Comparison of ENCODE assay signal across 9 cellular contexts in genomic region chr17:29155235-29155965, GRCh38. TPM values are rescaled to one million over a fixed set of nuclear protein-coding genes. Genes with fewer than 3 reads are reported as not detected.
DNase-seq lines count a peak whose midpoint lies in the region; ATAC-seq, FAIRE-seq and TF ChIP-seq lines count a peak whose summit lies in the region.
"Had no signal": no experiment of that assay in that cellular context is flagged by ENCODE, and none has a peak within 500 bp of the region (broad histone marks: within the 10 kb centered on the region; RNA-seq: fewer than 3 reads in every experiment).

No MANE protein-coding gene starts in this region.

- no peak overlapping the region for H3K9ac ChIP-seq in GM12878 (ENCODE audit: control insufficient read depth, insufficient read depth, low read length)

- in situ Hi-C loops in GM12878 (cut with MboI): no loop called here

- no peaks in the 10 kb centered on the region for H3K9me3 Mint-ChIP-seq in GM23338
- H3K9me3 Mint-ChIP-seq in T-cell: no peaks in the 10 kb centered on the region
- H3K9me3 Mint-ChIP-seq in stimulated activated naive CD8-positive, alpha-beta T cell treated with anti-CD3 and anti-CD28 coated beads, Interleukin-15, Interleukin-2, amounts not matched to agents 100 ng/mL and 50 ng/mL, for 24 hours: no peaks in the 10 kb centered on the region

- H3K27ac ChIP-seq in GM23338 (ENCODE audit: low read depth) (0 out of 2 replicates have a peak overlapping the region, but pooled peaks have one; percentile 32), GM12878 (ENCODE audit: control insufficient read depth, insufficient read depth) (no peak overlapping the region), right lobe of liver (peak overlapping the region; percentile 88 to 95 (median 94))

- DNase-seq in GM23338 (ENCODE audit: low spot score) (no peak), T-cell (peak in 9 of 34 experiments; percentile 9 to 51 (median 27)), GM12878 (ENCODE audit: low read depth, low spot score) (no peak), right lobe of liver (peak; percentile 86 to 93 (median 91)), NCI-H2081 (lab: John Stamatoyannopoulos, UW) (no peak), NCI-H1092 treated with DMSO at 0.1 percent for 48 hours (lab: John Stamatoyannopoulos, UW) (no peak)

- H2AFZ ChIP-seq in GM23338: no peak overlapping the region
- no peak overlapping the region for H2AFZ ChIP-seq in GM12878 (ENCODE audit: control insufficient read depth, low read depth, low read length)

- CTCF ChIA-PET in T-cell (lab: Charles Lee): interaction anchor here in 1 of 2 donors (0.6 to 1.2 kb wide), 3 partner anchors 22 to 67 kb away, joined by 3 to 11 read pairs (median 7); partner anchors contain the start of gene MYO18A
- CTCF ChIA-PET in GM12878 (lab: Yijun Ruan, JAX): interaction anchor here (0.7 to 3.5 kb wide), 6 partner anchors 13 to 89 kb away, joined by 3 to 13 read pairs (median 3); partner anchors contain the start of gene MYO18A

- no peak for FAIRE-seq in GM12878 (lab: Jason Lieb, UNC)
- FAIRE-seq: islet of Langerhans had no signal

- H3F3A ChIP-seq in GM23338 (replicated peaks; ENCODE audit: low read depth): no peaks in the 10 kb centered on the region

- peaks cover 13% of the 10 kb centered on the region for H3K27me3 Mint-ChIP-seq in GM23338 (ENCODE audit: insufficient read depth, low read depth, poor library complexity)
- no peaks in the 10 kb centered on the region for H3K27me3 Mint-ChIP-seq in T-cell
- no peaks in the 10 kb centered on the region for H3K27me3 Mint-ChIP-seq in stimulated activated naive CD8-positive, alpha-beta T cell treated with anti-CD3 and anti-CD28 coated beads, Interleukin-15, Interleukin-2, amounts not matched to agents 100 ng/mL and 50 ng/mL, for 24 hours

- H3K27me3 ChIP-seq in GM23338 (ENCODE audit: insufficient read depth): no peaks in the 10 kb centered on the region
- H3K27me3 ChIP-seq in GM12878 (replicated peaks in 1 of 2; ENCODE audit: control insufficient read depth in 2 of 2, insufficient read depth in 2 of 2, low read length in 1 of 2): no peaks in the 10 kb centered on the region
- H3K27me3 ChIP-seq in right lobe of liver: no peaks in the 10 kb centered on the region

- H3K4me2 ChIP-seq in GM23338 (no peak overlapping the region), GM12878 (ENCODE audit: control insufficient read depth, insufficient read depth) (no peak overlapping the region)

- H3K36me3 ChIP-seq in GM23338 (ENCODE audit: insufficient read depth) (no peaks in the 10 kb centered on the region), GM12878 (ENCODE audit: control insufficient read depth in 2 of 2, insufficient read depth in 2 of 2, low read length in 1 of 2) (no peaks in the 10 kb centered on the region; a peak in 2 of 4 replicates), right lobe of liver (no peaks in the 10 kb centered on the region)

- TF ChIP-seq RAD21 in GM12878 (IDR thresholded peaks at IDR 0.05; ENCODE audit: insufficient read depth, low read depth, low read length): no peak

- SMC1A ChIA-PET in GM12878 (lab: Charles Lee; ENCODE audit: uncharacterized antibody, unreplicated experiment): interaction anchor here (1.3 kb wide), 1 partner anchor 25 kb away, joined by 3 read pairs; the partner anchor contains the start of gene MYO18A

- RAD21 ChIA-PET in GM12878 (lab: Charles Lee; ENCODE audit: unreplicated experiment): interaction anchor here (0.6 to 1.9 kb wide), 5 partner anchors 21 to 57 kb away, joined by 3 to 5 read pairs (median 4); partner anchors contain the start of gene MYO18A

- no TSS peak for BruUV-seq in GM12878 (replicated peaks; lab: Mats Ljungman, UMichigan)

- TF ChIP-seq CTCF in GM23338 (conservative IDR thresholded peaks at IDR 0.05; ENCODE audit: low read depth in 2 of 2) (no peak), GM12878 (IDR thresholded peaks at IDR 0.05 in 2 of 3, conservative IDR thresholded peaks at IDR 0.05 in 1 of 3; ENCODE audit: control insufficient read depth in 2 of 3, extremely low read depth in 1 of 3, insufficient read depth in 1 of 3, low read depth in 3 of 3, low read length in 3 of 3) (no peak), right lobe of liver (IDR thresholded peaks at IDR 0.05) (no peak)

- peaks cover 18% of the 10 kb centered on the region; the same call in 1 of the 2 replicates for H3K79me2 ChIP-seq in GM23338 (replicated peaks; ENCODE audit: insufficient read depth)
- no peaks in the 10 kb centered on the region for H3K79me2 ChIP-seq in GM12878 (ENCODE audit: control insufficient read depth, insufficient read depth, low read length)

- H3K4me1 Mint-ChIP-seq in GM23338: peaks cover 49% of the 10 kb centered on the region
- peaks cover 23 to 45% (median 28%) of the 10 kb centered on the region in 3 donors for H3K4me1 Mint-ChIP-seq in T-cell
- H3K4me1 Mint-ChIP-seq in stimulated activated naive CD8-positive, alpha-beta T cell treated with anti-CD3 and anti-CD28 coated beads, Interleukin-15, Interleukin-2, amounts not matched to agents 100 ng/mL and 50 ng/mL, for 24 hours (ENCODE audit: low read depth): peaks cover 39% of the 10 kb centered on the region

- POLR2A ChIA-PET in T-cell (lab: Charles Lee) (no interaction called here), GM12878 (lab: Charles Lee) (interaction anchor here (0.5 to 2.5 kb wide), 3 partner anchors 10 to 139 kb away, joined by 3 to 8 read pairs (median 7); partner anchors contain the start of gene NUFIP2)

- H3K27ac Mint-ChIP-seq in GM23338 (peak overlapping the region; percentile 91), T-cell (peak overlapping the region; percentile 82 to 86)
- peak overlapping the region; percentile 89 for H3K27ac Mint-ChIP-seq in stimulated activated naive CD8-positive, alpha-beta T cell treated with anti-CD3 and anti-CD28 coated beads, Interleukin-15, Interleukin-2, amounts not matched to agents 100 ng/mL and 50 ng/mL, for 24 hours

- no peak overlapping the region for H3K4me3 ChIP-seq in GM23338
- no peak overlapping the region for H3K4me3 ChIP-seq in GM12878
- peak overlapping the region in 2 of 3 donors; percentile 33 to 34 for H3K4me3 ChIP-seq in right lobe of liver

- H3K36me3 Mint-ChIP-seq in GM23338 (ENCODE audit: low read depth): no peaks in the 10 kb centered on the region; the same call in 2 of the 3 replicates
- H3K36me3 Mint-ChIP-seq in T-cell: no peaks in the 10 kb centered on the region
- H3K36me3 Mint-ChIP-seq in stimulated activated naive CD8-positive, alpha-beta T cell treated with anti-CD3 and anti-CD28 coated beads, Interleukin-15, Interleukin-2, amounts not matched to agents 100 ng/mL and 50 ng/mL, for 24 hours (ENCODE audit: low read depth): no peaks in the 10 kb centered on the region

- no peaks in the 10 kb centered on the region for H3K9me3 ChIP-seq in GM12878 (replicated peaks; ENCODE audit: control insufficient read depth, insufficient read depth, low read length)
- no peaks in the 10 kb centered on the region for H3K9me3 ChIP-seq in right lobe of liver

- peak; percentile 15 for ATAC-seq in GM23338
- peak; percentile 70 to 94 (median 87) for ATAC-seq in T-cell (replicated peaks in 1 of 4)
- ATAC-seq in GM12878: peak; percentile 79
- ATAC-seq in right lobe of liver: peak; percentile 75 to 83 (median 78)
- ATAC-seq in HG03045 (IDR thresholded peaks at IDR 0.05; ENCODE audit: unreplicated experiment): no peak

- 72% methylated on average over 11 of the region's 11 CpGs for WGBS in GM12878 (ENCODE audit: insufficient coverage, insufficient replicate concordance, low lambda C conversion rate, missing lambda C conversion rate)
- WGBS in right lobe of liver (ENCODE audit: insufficient coverage, low coverage, low lambda C conversion rate, missing lambda C conversion rate): 18% methylated on average over 7 of the region's 11 CpGs

- TF ChIP-seq EP300 in GM12878 (IDR thresholded peaks at IDR 0.05; ENCODE audit: borderline replicate concordance in 1 of 2, control insufficient read depth in 1 of 2, low read depth in 2 of 2, low read length in 2 of 2): no peak

- H4K20me1 ChIP-seq in GM23338 (replicated peaks; ENCODE audit: insufficient read depth) (0 out of 2 replicates have a peak, but pooled peaks cover 7% of the 10 kb centered on the region), GM12878 (ENCODE audit: control insufficient read depth, insufficient read depth) (no peaks in the 10 kb centered on the region)

- H3K4me1 ChIP-seq in GM23338 (ENCODE audit: insufficient read depth) (peaks cover 13% of the 10 kb centered on the region; the same call in 1 of the 2 replicates), GM12878 (ENCODE audit: control insufficient read depth, insufficient read depth, low read length) (peaks cover 11% of the 10 kb centered on the region), right lobe of liver (peaks cover 4 to 90% (median 49%) of the 10 kb centered on the region in 4 donors)

- intact Hi-C loops in GM12878 (cut with micrococcal nuclease; ENCODE audit: unreplicated experiment) (no loop called here), right lobe of liver (cut with DNase I) (no loop called here)

- TF ChIP-seq POLR2A in GM12878 (IDR thresholded peaks at IDR 0.05; ENCODE audit: low read depth, low read length): no peak
- TF ChIP-seq POLR2A in right lobe of liver (IDR thresholded peaks at IDR 0.05): peak; percentile 92

- H3K9me2 ChIP-seq in GM23338 (ENCODE audit: insufficient read depth): no peaks in the 10 kb centered on the region

- H3K4me3 Mint-ChIP-seq in GM23338: no peak overlapping the region
- H3K4me3 Mint-ChIP-seq in T-cell: peak overlapping the region; percentile 17 to 54 (median 47)
- H3K4me3 Mint-ChIP-seq in stimulated activated naive CD8-positive, alpha-beta T cell treated with anti-CD3 and anti-CD28 coated beads, Interleukin-15, Interleukin-2, amounts not matched to agents 100 ng/mL and 50 ng/mL, for 24 hours: peak overlapping the region; percentile 51

RNA-seq across cellular contexts. Expression of gene MYO18A, which starts 24.8 kb away (rescaled TPM):
- total RNA-seq in GM23338 (2014; rRNA removed; shearing (Covaris generic)): 23.9 and 37.5 TPM in 2 replicates
- polyA plus RNA-seq in GM23338 (2016; fragmentation: Nextera tagmentation; extraction: Ambion mirVana) (16.7 and 18.3 TPM in 2 replicates), GM12878 (2011; rRNA removed) (4.6 and 9.8 TPM in 2 replicates), GM12878 (2014; fragmentation: Illumina TruSeq; extraction: Trizol) (23.0 and 31.3 TPM in 2 replicates), GM12878 (2014; fragmentation: Nextera tagmentation; extraction: Ambion mirVana) (1 to 10 TPM; 2.9 to 3.9 TPM), GM12878 (2014; rRNA removed) (31.2 and 42.9 TPM in 2 replicates), GM12878 (2016; fragmentation: Nextera tagmentation; extraction: Ambion mirVana) (10 to 100 TPM; 23.2 to 24.6 TPM)
- total RNA-seq in T-cell (100 to 1,000 TPM; 119 to 151 (median 145) TPM), GM12878 (2014; rRNA removed) (42.8 and 43.5 TPM in 2 replicates), GM12878 (2014; rRNA removed; fragmentation: Illumina TruSeq; extraction: Trizol) (21.5 and 24.4 TPM in 2 replicates), GM12878 (2021) (60.9 and 66.0 TPM in 2 replicates), right lobe of liver (10 to 100 TPM; 50.1 to 98.2 (median 81.8) TPM)
- total RNA-seq in GM12878 (2013; cell fraction: nucleolus; rRNA removed): 128 and 136 TPM in 2 replicates
- 33.0 TPM for polyA plus RNA-seq in GM12878 (2011; ENCODE audit: low read depth)
- polyA plus RNA-seq in GM12878 (2011; cell fraction: cytosol; rRNA removed): 10.8 and 17.4 TPM in 2 replicates
- 55.4 and 69.1 TPM in 2 replicates for polyA plus RNA-seq in GM12878 (2011; cell fraction: nucleus; rRNA removed)
- 41.6 and 45.2 TPM in 2 replicates for polyA plus RNA-seq in GM12878 (2012)
- polyA minus RNA-seq in GM12878 (2011; rRNA and poly(A)+ RNA removed): 22.6 and 34.3 TPM in 2 replicates
- polyA minus RNA-seq in GM12878 (2011; cell fraction: cytosol; rRNA and poly(A)+ RNA removed): 11.6 and 18.6 TPM in 2 replicates
- polyA minus RNA-seq in GM12878 (2011; cell fraction: nucleus; rRNA and poly(A)+ RNA removed): 38.1 and 52.6 TPM in 2 replicates

Comparison
In these comparisons a context has a peak if more than half of its experiments do, and no peak if none do; other contexts are left out.
1. DNase-seq: peak in right lobe of liver (3 of 3); none in GM23338 (single experiment), GM12878 (single experiment), NCI-H2081 (0 of 2) and NCI-H1092 treated with DMSO at 0.1 percent for 48 hours (single experiment).
2. H3K4me3 ChIP-seq: peak in right lobe of liver (2 of 3); none in GM23338 (single experiment) and GM12878 (single experiment).
3. Peak in every context shown above with its lines, with median percentiles within 50 percentile points of each other: H3K27ac Mint-ChIP-seq.